14 cellular contexts compared by ENCODE assay signal in the genomic region with DNA sequence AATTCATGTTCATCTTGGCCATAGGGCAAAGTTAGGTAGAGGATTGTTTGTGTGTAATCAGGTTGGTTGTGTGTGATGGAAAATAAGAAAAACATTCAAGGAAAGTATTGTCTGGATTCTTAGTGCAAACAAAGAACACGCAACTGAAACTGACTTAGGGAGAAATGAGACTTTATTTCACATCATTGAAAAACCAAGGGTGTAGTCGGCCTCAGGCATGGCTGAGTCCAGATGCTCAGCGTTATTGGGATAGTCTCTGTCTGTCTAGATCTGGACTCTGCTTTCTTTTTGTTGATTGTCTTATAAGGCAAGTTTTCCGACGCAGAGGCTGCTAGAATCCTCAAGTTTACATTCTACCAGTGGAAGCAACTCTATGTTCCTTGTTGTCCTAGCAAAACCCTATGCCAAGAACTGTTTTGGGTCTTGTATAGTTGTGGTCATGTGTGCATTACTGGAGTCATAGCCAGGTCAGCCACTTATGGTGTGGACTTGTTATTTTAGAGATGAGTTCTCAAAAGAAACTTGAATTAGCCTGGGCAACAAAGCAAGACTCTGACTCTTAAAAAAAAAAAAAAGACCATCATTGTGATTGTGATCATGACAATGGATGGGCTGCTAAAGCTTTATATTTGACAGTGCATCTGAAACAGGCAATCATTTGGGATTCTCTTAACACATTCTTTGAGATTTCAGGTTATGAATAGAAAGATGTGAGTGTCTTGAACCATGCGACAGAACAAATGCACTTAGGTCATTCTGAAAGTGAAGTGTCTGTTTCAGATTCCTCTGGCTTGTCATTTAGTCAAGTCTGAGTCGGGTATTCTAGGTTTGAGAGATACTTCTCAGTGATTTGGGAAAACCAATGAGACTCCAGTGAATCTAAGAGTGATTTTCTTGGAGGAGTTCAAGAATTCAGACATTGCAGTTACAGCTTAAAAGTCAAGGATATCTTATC.
DNase-seq lines count a peak whose midpoint lies in the region; ATAC-seq, FAIRE-seq and TF ChIP-seq lines count a peak whose summit lies in the region.
"Had no signal": no experiment of that assay in that cellular context is flagged by ENCODE, and none has a peak within 500 bp of the region (broad histone marks: within the 10 kb centered on the region; RNA-seq: fewer than 3 reads in every experiment).

No MANE protein-coding gene starts in this region.

- no peak overlapping the region for H3K4me3 Mint-ChIP-seq in activated CD8-positive, alpha-beta T cell treated with anti-CD3 and anti-CD28 coated beads, Interleukin-2, amount 10 ng/mL, durations not matched to agents 7 days and 5 days
- H3K4me3 Mint-ChIP-seq: activated naive CD4-positive, alpha-beta T cell treated with anti-CD3 and anti-CD28 coated beads, Interleukin-2, amount 50 U/mL, for 24 hours; type B pancreatic cell had no signal

- peak; percentile 84 for FAIRE-seq in GM12892 (lab: Jason Lieb, UNC)
- peak; percentile 80 for FAIRE-seq in GM19239 (lab: Jason Lieb, UNC)
- FAIRE-seq: H54 had no signal

- no peak overlapping the region for H3K4me3 ChIP-seq in lower lobe of right lung

- POLR2A ChIA-PET in activated CD8-positive, alpha-beta T cell treated with anti-CD3 and anti-CD28 coated beads, Interleukin-2, amount 10 ng/mL, durations not matched to agents 7 days and 5 days (lab: Charles Lee): no interaction called here

- H3K36me3 ChIP-seq in lower lobe of right lung: peaks cover 36% of the 10 kb centered on the region

- no peaks in the 10 kb centered on the region for H3K9me3 Mint-ChIP-seq in activated CD8-positive, alpha-beta T cell treated with anti-CD3 and anti-CD28 coated beads, Interleukin-2, amount 10 ng/mL, durations not matched to agents 7 days and 5 days (ENCODE audit: insufficient read depth)
- H3K9me3 Mint-ChIP-seq: activated naive CD4-positive, alpha-beta T cell treated with anti-CD3 and anti-CD28 coated beads, Interleukin-2, amount 50 U/mL, for 24 hours had no signal

- intact Hi-C loops in lower lobe of right lung (cut with DNase I): no loop called here
- intact Hi-C loops in left colon (cut with DNase I, micrococcal nuclease): no loop called here

- no peaks in the 10 kb centered on the region for H3K9me3 ChIP-seq in lower lobe of right lung

- H3K27me3 ChIP-seq in lower lobe of right lung (ENCODE audit: low read depth): no peaks in the 10 kb centered on the region

- H3K36me3 Mint-ChIP-seq in activated CD8-positive, alpha-beta T cell treated with anti-CD3 and anti-CD28 coated beads, Interleukin-2, amount 10 ng/mL, durations not matched to agents 7 days and 5 days (ENCODE audit: low read depth): peaks cover 94% of the 10 kb centered on the region
- H3K36me3 Mint-ChIP-seq: type B pancreatic cell had no signal

- no peaks in the 10 kb centered on the region for H3K27me3 Mint-ChIP-seq in activated CD8-positive, alpha-beta T cell treated with anti-CD3 and anti-CD28 coated beads, Interleukin-2, amount 10 ng/mL, durations not matched to agents 7 days and 5 days (ENCODE audit: low read depth)
- H3K27me3 Mint-ChIP-seq: activated naive CD4-positive, alpha-beta T cell treated with anti-CD3 and anti-CD28 coated beads, Interleukin-2, amount 50 U/mL, for 24 hours had no signal

- ATAC-seq in HG02623 (IDR thresholded peaks at IDR 0.05; ENCODE audit: unreplicated experiment) (peak; percentile 80), HG03457 (IDR thresholded peaks at IDR 0.05; ENCODE audit: unreplicated experiment) (peak; percentile 69), lower lobe of right lung (no peak), left colon (no peak)
- ATAC-seq in activated CD8-positive, alpha-beta T cell treated with anti-CD3 and anti-CD28 coated beads, Interleukin-2, amount 10 ng/mL, durations not matched to agents 7 days and 5 days: no peak

- no peak for DNase-seq in GM12892 (ENCODE audit: insufficient read length)
- DNase-seq in GM19239 (ENCODE audit: insufficient read length, low spot score): no peak
- DNase-seq in activated CD8-positive, alpha-beta T cell treated with anti-CD3 and anti-CD28 coated beads, Interleukin-2, amount 10 ng/mL, durations not matched to agents 7 days and 5 days: no peak
- DNase-seq in NK-92 treated with Interleukin-12 subunit alpha and Interleukin-12 subunit beta, amount 100 ng/mL, for 24 hours (lab: John Stamatoyannopoulos, UW): no peak
- no peak for DNase-seq in lower lobe of right lung
- no peak for DNase-seq in left colon
- DNase-seq: activated CD4-positive, alpha-beta T cell treated with anti-CD3 and anti-CD28 coated beads for 48 hours; retina; SW 1271 had no signal

- H3K27ac ChIP-seq in lower lobe of right lung: no peak overlapping the region

- no peaks in the 10 kb centered on the region for H3K4me1 ChIP-seq in lower lobe of right lung

- H3K27ac Mint-ChIP-seq in activated CD8-positive, alpha-beta T cell treated with anti-CD3 and anti-CD28 coated beads, Interleukin-2, amount 10 ng/mL, durations not matched to agents 7 days and 5 days: no peak overlapping the region
- H3K27ac Mint-ChIP-seq: activated naive CD4-positive, alpha-beta T cell treated with anti-CD3 and anti-CD28 coated beads, Interleukin-2, amount 50 U/mL, for 24 hours; type B pancreatic cell had no signal

- TF ChIP-seq CTCF in lower lobe of right lung (IDR thresholded peaks at IDR 0.05): no peak

- CTCF ChIA-PET in activated CD8-positive, alpha-beta T cell treated with anti-CD3 and anti-CD28 coated beads, Interleukin-2, amount 10 ng/mL, durations not matched to agents 7 days and 5 days (lab: Charles Lee): no interaction called here

- TF ChIP-seq POLR2A in GM12892 (IDR thresholded peaks at IDR 0.05; ENCODE audit: low read depth, low read length): no peak

- no peaks in the 10 kb centered on the region for H3K4me1 Mint-ChIP-seq in activated CD8-positive, alpha-beta T cell treated with anti-CD3 and anti-CD28 coated beads, Interleukin-2, amount 10 ng/mL, durations not matched to agents 7 days and 5 days (ENCODE audit: low read depth)
- H3K4me1 Mint-ChIP-seq: activated naive CD4-positive, alpha-beta T cell treated with anti-CD3 and anti-CD28 coated beads, Interleukin-2, amount 50 U/mL, for 24 hours had no signal

Comparison
In these comparisons a context has a peak if more than half of its experiments do, and no peak if none do; other contexts are left out.
1. ATAC-seq: peak in HG02623 (single experiment) and HG03457 (single experiment); none in activated CD8-positive, alpha-beta T cell treated with anti-CD3 and anti-CD28 coated beads, Interleukin-2, amount 10 ng/mL, durations not matched to agents 7 days and 5 days (single experiment), lower lobe of right lung (0 of 2) and left colon (single experiment).